In the genomic region with DNA sequence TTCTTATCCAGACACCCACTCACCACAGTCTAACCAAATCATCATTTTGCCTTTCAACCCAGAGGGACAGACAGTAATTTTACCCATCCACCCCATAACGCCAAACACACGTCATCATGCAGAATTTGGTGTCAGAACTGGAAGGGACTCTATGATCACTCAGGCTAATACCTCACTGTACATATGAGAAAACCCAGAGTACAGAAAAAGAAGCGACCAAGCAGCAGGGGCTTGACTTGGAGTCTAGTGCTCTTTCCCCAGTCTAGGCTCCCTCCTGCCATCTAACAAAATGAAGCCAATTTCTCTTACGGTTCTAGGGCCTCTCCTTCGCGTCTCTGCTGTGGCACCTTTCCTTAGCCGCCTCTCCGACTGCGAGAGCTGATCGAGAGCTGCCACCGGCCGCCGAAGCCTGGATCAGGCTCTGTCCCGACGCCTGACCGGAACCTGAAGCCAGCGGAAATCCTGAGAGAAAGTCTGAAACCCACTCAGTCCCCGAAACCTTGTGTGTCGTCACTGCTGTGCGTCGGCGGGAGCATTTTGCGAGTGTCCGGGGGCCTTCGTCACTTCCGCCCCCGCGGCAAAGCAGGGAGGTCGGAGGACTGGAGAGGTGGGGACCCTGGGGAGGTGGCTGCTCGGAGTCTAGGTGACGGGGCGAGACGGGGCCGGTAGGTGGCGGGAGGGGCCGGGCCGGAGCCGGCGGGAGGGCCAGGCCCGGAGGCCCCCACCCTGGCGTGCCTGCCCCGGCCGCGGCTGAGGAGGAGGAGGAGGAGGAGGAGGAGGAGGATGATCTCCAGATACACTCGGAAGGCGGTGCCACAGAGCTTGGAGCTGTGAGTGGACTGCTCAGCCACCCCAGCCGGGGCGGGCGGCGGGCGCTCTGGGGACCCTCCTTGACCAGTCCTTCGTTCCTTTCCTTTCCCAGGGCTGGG, we compare ENCODE assay signal across 8 cellular contexts. TPM values are rescaled to one million over a fixed set of nuclear protein-coding genes. Genes with fewer than 3 reads are reported as not detected.
DNase-seq lines count a peak whose midpoint lies in the region; ATAC-seq and TF ChIP-seq lines count a peak whose summit lies in the region.

A gene (minus strand): TSS at position 452 of the 929 bp plus-strand sequence. CDS start 4,071 bp downstream, outside the sequence.
A gene (plus strand): TSS at position 563 of the 929 bp plus-strand sequence. CDS start 221 bp downstream, at position 784.

- H3K27ac ChIP-seq in angular gyrus (ENCODE audit: low read depth, low read length) (peak within 1 kb of the TSS; percentile 90), prostate gland (peak within 1 kb of the TSS; percentile 93 to 95), urinary bladder (ENCODE audit: low read depth) (peak within 1 kb of the TSS; percentile 95)

- peaks cover 11% of the 10 kb centered on the region for H3K4me1 ChIP-seq in prostate gland (replicated peaks)
- H3K4me1 ChIP-seq in urinary bladder (ENCODE audit: insufficient read depth) = no peaks in the 10 kb centered on the region

- H3K9me3 ChIP-seq in prostate gland = no peaks in the 10 kb centered on the region

- H3K4me3 ChIP-seq in prostate gland = peak within 1 kb of the TSS; percentile 75 to 86
- H3K4me3 ChIP-seq in urinary bladder (ENCODE audit: low read depth, low read length) = peak within 1 kb of the TSS; percentile 74

- H3K36me3 ChIP-seq in prostate gland (no peaks in the 10 kb centered on the region), urinary bladder (ENCODE audit: insufficient read depth) (peaks cover 3% of the 10 kb centered on the region)

- intact Hi-C loops in left ventricle myocardium superior (cut with micrococcal nuclease) (no loop called here), prostate gland (cut with DNase I) (loop anchor here (5.0 kb wide), 2 partner anchors 71 to 84 kb away; a partner anchor contains a TSS)

- in situ Hi-C loops in GM13977 (cut with MboI; ENCODE audit: low pct_unique_long_range_greater_than_20kb, low sequenced_read_pairs, unreplicated experiment) = no loop called here

- peak; percentile 92 for DNase-seq in GM13977 (ENCODE audit: low spot score)
- peak; percentile 31 to 69 for DNase-seq in NCI-H187 (lab: John Stamatoyannopoulos, UW)
- DNase-seq in T-helper 2 cell = peak; percentile 81 to 95 (median 88)
- DNase-seq in left ventricle myocardium superior = peak; percentile 94
- DNase-seq in prostate gland (ENCODE audit: low spot score) = peak; percentile 91

- no peaks in the 10 kb centered on the region for H3K27me3 ChIP-seq in prostate gland (replicated peaks; ENCODE audit: insufficient read depth)

- TF ChIP-seq POLR2A in prostate gland (IDR thresholded peaks at IDR 0.05) = peak; percentile 94

- TF ChIP-seq CTCF in GM13977 (IDR thresholded peaks at IDR 0.05; ENCODE audit: extremely low read depth, insufficient read depth, missing control alignments) (peak; percentile 24), prostate gland (IDR thresholded peaks at IDR 0.05) (peak in 3 of 4 experiments; percentile 19 to 59 (median 56))

- peak; percentile 93 for ATAC-seq in HG02884 (IDR thresholded peaks at IDR 0.05; ENCODE audit: unreplicated experiment)
- peak; percentile 98 for ATAC-seq in left ventricle myocardium superior

- under 1% methylated on average over 50 of the region's 52 CpGs for WGBS in prostate gland
- WGBS in urinary bladder = under 1% methylated on average over 52 of the region's 52 CpGs

RNA-seq across cellular contexts. Expression of the first gene that starts in this region (rescaled TPM):
- total RNA-seq in left ventricle myocardium superior (17.8 TPM), prostate gland (10 to 100 TPM; 26.0 to 40.7 TPM), urinary bladder (29.1 TPM)
- 16.2 TPM for polyA plus RNA-seq in urinary bladder

RNA-seq across cellular contexts. Expression of the second gene that starts in this region (rescaled TPM):
- total RNA-seq in left ventricle myocardium superior (13.8 TPM), prostate gland (10 to 100 TPM; 15.8 to 17.7 TPM), urinary bladder (48.5 TPM)
- 14.6 TPM for polyA plus RNA-seq in urinary bladder

Comparison
In these comparisons a context has a peak if more than half of its experiments do, and no peak if none do; other contexts are left out.
1. Peak in every context shown above with its lines: DNase-seq, ATAC-seq, H3K4me3 ChIP-seq and H3K27ac ChIP-seq.